In the genomic region with DNA sequence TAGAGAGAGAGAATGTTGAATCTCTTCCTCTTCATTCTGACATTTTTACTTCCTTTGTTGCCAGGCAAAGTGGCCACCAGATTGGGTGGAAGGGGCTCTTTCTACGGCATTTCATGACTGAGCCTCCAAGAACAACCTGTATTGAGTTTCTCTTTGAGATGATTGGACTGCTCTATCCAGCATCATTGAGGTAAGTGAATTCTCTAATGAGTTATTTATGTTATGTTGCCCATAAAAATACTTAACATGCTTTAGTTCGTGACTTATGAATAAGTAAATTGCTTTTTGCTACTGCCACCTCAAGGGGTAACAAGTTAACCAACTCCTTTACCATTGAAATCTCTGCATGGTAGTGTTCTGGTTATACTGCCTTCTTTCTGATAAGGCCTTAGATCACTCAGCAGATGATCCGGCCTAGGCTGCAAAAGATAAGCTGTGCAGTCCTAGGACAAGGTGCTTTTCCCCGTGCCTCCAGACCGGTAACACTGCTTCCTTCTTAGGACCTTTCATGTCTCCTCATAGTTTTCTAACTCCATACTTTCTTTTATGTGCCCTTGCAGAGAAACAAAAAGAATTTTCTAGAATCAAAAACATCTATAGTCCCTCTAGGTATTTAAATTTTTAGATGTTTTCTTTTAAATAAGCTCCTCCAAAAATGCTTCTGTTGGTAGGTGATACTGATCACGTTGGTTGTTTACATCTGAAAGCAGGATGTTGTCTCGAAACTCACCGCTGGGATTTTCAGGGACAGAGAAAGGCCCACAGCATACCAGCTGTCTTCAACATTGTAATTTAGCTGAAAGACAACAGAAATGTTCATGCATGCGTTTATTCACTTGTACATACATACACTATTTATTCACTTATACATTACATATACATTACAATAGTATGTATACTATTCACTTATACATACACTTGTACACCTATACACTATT, we compare ENCODE assay signal across 14 cellular contexts.
"Had no signal": no experiment of that assay in that cellular context is flagged by ENCODE, and none has a peak within 500 bp of the region (broad histone marks: within the 10 kb centered on the region; RNA-seq: fewer than 3 reads in every experiment).

No MANE protein-coding gene starts in this region.

- H3K4me1 ChIP-seq: ascending aorta, tibial artery, vagina had no signal

- H3K4me3 Mint-ChIP-seq: neural crest cell had no signal

- H3K9me3 ChIP-seq: ascending aorta, ovary, tibial artery, vagina had no signal

- H3K27me3 ChIP-seq: ascending aorta, ovary, tibial artery, vagina had no signal

- H3K4me3 ChIP-seq: ascending aorta, ovary, tibial artery, vagina had no signal

- DNase-seq: activated CD8-positive, alpha-beta memory T cell treated with anti-CD3 and anti-CD28 coated beads for 24 hours; activated gamma-delta T cell treated with Interleukin-2 at 50 U/mL for 16 hours; activated T-cell treated with anti-CD3 and anti-CD28 coated beads, Interleukin-2, amount 50 U/mL, for 1 hour; hippocampal formation; left ventricle myocardium superior; mesendoderm; ovary; stimulated activated CD4-positive, alpha-beta T cell treated with anti-CD3 and anti-CD28 coated beads, Interleukin-15, amount 100 ng/mL, for 24 hours; stimulated activated CD4-positive, alpha-beta T cell treated with anti-CD3 and anti-CD28 coated beads, Interleukin-4, amount 100 ng/mL, for 24 hours; tibial artery had no signal

- H3K36me3 ChIP-seq: ascending aorta, ovary, tibial artery, vagina had no signal

- ATAC-seq: left ventricle myocardium superior had no signal

- H3K27ac ChIP-seq: ascending aorta, epithelial cell of prostate, ovary, tibial artery, vagina had no signal
